ENCODE assay signal across 15 cellular contexts in the genomic region with DNA sequence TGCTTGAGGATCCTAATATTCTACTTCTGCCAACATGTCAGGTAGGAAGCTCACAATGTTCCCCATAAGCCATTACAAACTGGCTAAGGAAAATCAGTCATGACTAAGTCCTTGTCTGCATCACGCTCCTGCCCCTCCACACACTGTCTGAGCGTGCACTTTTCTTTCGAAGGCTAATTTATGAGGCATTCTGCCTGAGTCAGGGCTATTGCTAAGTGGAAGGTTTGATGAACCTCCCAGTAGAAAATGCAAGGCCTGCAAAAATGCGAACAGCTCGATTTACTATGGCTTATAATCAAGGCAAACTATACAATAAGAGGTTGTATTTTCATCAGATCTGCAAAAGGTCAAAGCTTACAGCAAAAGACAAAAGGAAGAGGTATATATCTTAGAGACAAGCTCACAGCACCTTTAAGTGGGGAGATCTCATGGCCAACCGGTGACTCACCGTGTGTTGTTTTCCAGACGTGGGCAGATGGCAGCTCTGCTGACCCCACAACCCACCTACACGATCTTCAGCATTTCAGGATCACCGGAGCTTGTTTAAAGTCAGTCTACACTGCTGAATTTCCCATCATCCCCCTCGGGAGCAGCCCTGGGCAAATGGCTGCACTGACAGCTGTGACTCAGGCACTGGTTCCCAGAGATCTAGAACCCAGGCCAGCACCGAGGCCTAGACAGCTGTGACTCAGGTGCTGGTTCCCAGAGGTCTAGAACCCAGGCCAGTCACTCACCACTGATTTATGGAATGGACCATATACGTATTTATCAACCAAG. TPM values are rescaled to one million over a fixed set of nuclear protein-coding genes. Genes with fewer than 3 reads are reported as not detected.
DNase-seq lines count a peak whose midpoint lies in the region; ATAC-seq and TF ChIP-seq lines count a peak whose summit lies in the region.
"Had no signal": no experiment of that assay in that cellular context is flagged by ENCODE, and none has a peak within 500 bp of the region (broad histone marks: within the 10 kb centered on the region; RNA-seq: fewer than 3 reads in every experiment).

No MANE protein-coding gene starts in this region.

- DNase-seq in activated CD8-positive, alpha-beta memory T cell treated with anti-CD3 and anti-CD28 coated beads, Interleukin-2, amount 10 ng/mL, durations not matched to agents 7 days and 5 days: peak; percentile 31
- no peak for DNase-seq in activated CD8-positive, alpha-beta memory T cell treated with anti-CD3 and anti-CD28 coated beads, Interleukin-2, amount 50 U/mL, for 4 hours
- DNase-seq in RWPE2 (ENCODE audit: low spot score): no peak
- peak; percentile 56 to 67 for DNase-seq in foreskin fibroblast
- peak in 1 of 2 donors; percentile 40 for DNase-seq in stimulated activated effector memory CD8-positive, alpha-beta T cell treated with anti-CD3 and anti-CD28 coated beads, Interleukin-12 subunit alpha, Interleukin-12 subunit beta, amount 100 ng/mL, for 72 hours (ENCODE audit: low spot score in 2 of 2)
- DNase-seq in middle frontal gyrus (ENCODE audit: extremely low spot score, low spot score): no peak
- DNase-seq in COLO668 (lab: John Stamatoyannopoulos, UW; ENCODE audit: unreplicated experiment): no peak
- DNase-seq: ACHN; activated T-cell treated with anti-CD3 and anti-CD28 coated beads, Interleukin-2, amount 50 U/mL, for 72 hours; NCI-H510A treated with DMSO at 0.1 percent for 48 hours; stimulated activated CD4-positive, alpha-beta T cell treated with anti-CD3 and anti-CD28 coated beads, Interleukin-2, amount 100 ng/mL, for 24 hours had no signal

- H3K4me1 Mint-ChIP-seq in activated CD8-positive, alpha-beta memory T cell treated with anti-CD3 and anti-CD28 coated beads, Interleukin-2, amount 10 ng/mL, durations not matched to agents 7 days and 5 days: no peaks in the 10 kb centered on the region
- peaks cover 16% of the 10 kb centered on the region for H3K4me1 Mint-ChIP-seq in stimulated activated effector memory CD8-positive, alpha-beta T cell treated with anti-CD3 and anti-CD28 coated beads, Interleukin-12 subunit alpha, Interleukin-12 subunit beta, amount 100 ng/mL, for 72 hours

- H3K36me3 Mint-ChIP-seq in activated CD8-positive, alpha-beta memory T cell treated with anti-CD3 and anti-CD28 coated beads, Interleukin-2, amount 10 ng/mL, durations not matched to agents 7 days and 5 days: peaks cover 44% of the 10 kb centered on the region
- peaks cover 5% of the 10 kb centered on the region for H3K36me3 Mint-ChIP-seq in stimulated activated effector memory CD8-positive, alpha-beta T cell treated with anti-CD3 and anti-CD28 coated beads, Interleukin-12 subunit alpha, Interleukin-12 subunit beta, amount 100 ng/mL, for 72 hours

- no peak overlapping the region for H3K4me3 Mint-ChIP-seq in activated CD8-positive, alpha-beta memory T cell treated with anti-CD3 and anti-CD28 coated beads, Interleukin-2, amount 10 ng/mL, durations not matched to agents 7 days and 5 days
- no peak overlapping the region for H3K4me3 Mint-ChIP-seq in stimulated activated effector memory CD8-positive, alpha-beta T cell treated with anti-CD3 and anti-CD28 coated beads, Interleukin-12 subunit alpha, Interleukin-12 subunit beta, amount 100 ng/mL, for 72 hours
- H3K4me3 Mint-ChIP-seq: activated T-cell treated with anti-CD3 and anti-CD28 coated beads, Interleukin-2, amount 50 U/mL, for 72 hours; dendritic cell treated with granulocyte-macrophage colony-stimulating factor and Interleukin-4, amounts not matched to agents 40 ng/mL and 50 ng/mL, for 4 days; naive thymus-derived CD8-positive, alpha-beta T cell had no signal

- no peaks in the 10 kb centered on the region for H3K27me3 Mint-ChIP-seq in activated CD8-positive, alpha-beta memory T cell treated with anti-CD3 and anti-CD28 coated beads, Interleukin-2, amount 10 ng/mL, durations not matched to agents 7 days and 5 days
- H3K27me3 Mint-ChIP-seq: dendritic cell treated with granulocyte-macrophage colony-stimulating factor and Interleukin-4, amounts not matched to agents 40 ng/mL and 50 ng/mL, for 4 days; naive thymus-derived CD8-positive, alpha-beta T cell had no signal

- no peaks in the 10 kb centered on the region for H3K27me3 ChIP-seq in RWPE2 (ENCODE audit: insufficient read depth, poor library complexity, severe bottlenecking)

- H3K4me1 ChIP-seq in RWPE2 (ENCODE audit: insufficient read depth, poor library complexity, severe bottlenecking): no peaks in the 10 kb centered on the region

- H3K36me3 ChIP-seq in RWPE2 (ENCODE audit: low read depth): peaks cover 77% of the 10 kb centered on the region

- TF ChIP-seq CTCF in RWPE2 (IDR thresholded peaks at IDR 0.05; ENCODE audit: poor library complexity, severe bottlenecking) (no peak), foreskin fibroblast (IDR thresholded peaks at IDR 0.05; ENCODE audit: low read depth, low read length) (no peak)

- no peak for ATAC-seq in activated CD8-positive, alpha-beta memory T cell treated with anti-CD3 and anti-CD28 coated beads, Interleukin-2, amount 10 ng/mL, durations not matched to agents 7 days and 5 days
- ATAC-seq in RWPE2 (ENCODE audit: low read depth) (peak; percentile 58), HG02642 (IDR thresholded peaks at IDR 0.05; ENCODE audit: poor library complexity, unreplicated experiment) (no peak)
- ATAC-seq in stimulated activated effector memory CD8-positive, alpha-beta T cell treated with anti-CD3 and anti-CD28 coated beads, Interleukin-12 subunit alpha, Interleukin-12 subunit beta, amount 100 ng/mL, for 72 hours: peak; percentile 63
- ATAC-seq: naive thymus-derived CD8-positive, alpha-beta T cell had no signal

- no peak overlapping the region for H3K4me3 ChIP-seq in RWPE2 (ENCODE audit: severe bottlenecking)
- H3K4me3 ChIP-seq in foreskin fibroblast (ENCODE audit: low read depth in 1 of 2, low read length in 2 of 2): no peak overlapping the region

- no peak overlapping the region for H3K27ac Mint-ChIP-seq in activated CD8-positive, alpha-beta memory T cell treated with anti-CD3 and anti-CD28 coated beads, Interleukin-2, amount 10 ng/mL, durations not matched to agents 7 days and 5 days
- no peak overlapping the region for H3K27ac Mint-ChIP-seq in stimulated activated effector memory CD8-positive, alpha-beta T cell treated with anti-CD3 and anti-CD28 coated beads, Interleukin-12 subunit alpha, Interleukin-12 subunit beta, amount 100 ng/mL, for 72 hours
- H3K27ac Mint-ChIP-seq: activated T-cell treated with anti-CD3 and anti-CD28 coated beads, Interleukin-2, amount 50 U/mL, for 72 hours; dendritic cell treated with granulocyte-macrophage colony-stimulating factor and Interleukin-4, amounts not matched to agents 40 ng/mL and 50 ng/mL, for 4 days had no signal

- peak overlapping the region; percentile 6 for H3K27ac ChIP-seq in RWPE2 (ENCODE audit: poor library complexity, severe bottlenecking)
- H3K27ac ChIP-seq: KMS-11 had no signal

- no peaks in the 10 kb centered on the region for H3K9me3 ChIP-seq in RWPE2 (ENCODE audit: severe bottlenecking)

- CTCF ChIA-PET in activated CD8-positive, alpha-beta memory T cell treated with anti-CD3 and anti-CD28 coated beads, Interleukin-2, amount 10 ng/mL, durations not matched to agents 7 days and 5 days (lab: Charles Lee): interaction anchor here (0.6 to 1.0 kb wide), 2 partner anchors 11 to 221 kb away, joined by 3 read pairs; no protein-coding TSS in a partner anchor

- peaks cover 5% of the 10 kb centered on the region for H3K9me3 Mint-ChIP-seq in activated CD8-positive, alpha-beta memory T cell treated with anti-CD3 and anti-CD28 coated beads, Interleukin-2, amount 10 ng/mL, durations not matched to agents 7 days and 5 days (ENCODE audit: low read depth)
- H3K9me3 Mint-ChIP-seq in stimulated activated effector memory CD8-positive, alpha-beta T cell treated with anti-CD3 and anti-CD28 coated beads, Interleukin-12 subunit alpha, Interleukin-12 subunit beta, amount 100 ng/mL, for 72 hours: no peaks in the 10 kb centered on the region
- H3K9me3 Mint-ChIP-seq: dendritic cell treated with granulocyte-macrophage colony-stimulating factor and Interleukin-4, amounts not matched to agents 40 ng/mL and 50 ng/mL, for 4 days had no signal

RNA-seq across cellular contexts. Expression of gene MEAK7, which starts 26.1 kb away (rescaled TPM):
- 10 to 100 TPM; 37.9 to 73.9 TPM for total RNA-seq in activated CD8-positive, alpha-beta memory T cell treated with anti-CD3 and anti-CD28 coated beads, Interleukin-2, amount 10 ng/mL, durations not matched to agents 7 days and 5 days

Comparison
In these comparisons a context has a peak if more than half of its experiments do, and no peak if none do; other contexts are left out.
1. DNase-seq: peak in activated CD8-positive, alpha-beta memory T cell treated with anti-CD3 and anti-CD28 coated beads, Interleukin-2, amount 10 ng/mL, durations not matched to agents 7 days and 5 days (single experiment) and foreskin fibroblast (2 of 2); none in activated CD8-positive, alpha-beta memory T cell treated with anti-CD3 and anti-CD28 coated beads, Interleukin-2, amount 50 U/mL, for 4 hours (single experiment), RWPE2 (single experiment), middle frontal gyrus (single experiment) and COLO668 (single experiment).
2. ATAC-seq: peak in RWPE2 (single experiment) and stimulated activated effector memory CD8-positive, alpha-beta T cell treated with anti-CD3 and anti-CD28 coated beads, Interleukin-12 subunit alpha, Interleukin-12 subunit beta, amount 100 ng/mL, for 72 hours (single experiment); none in activated CD8-positive, alpha-beta memory T cell treated with anti-CD3 and anti-CD28 coated beads, Interleukin-2, amount 10 ng/mL, durations not matched to agents 7 days and 5 days (single experiment) and HG02642 (single experiment).